ENCODE assay signal across 13 cellular contexts in genomic region chr5:154278908-154279307, GRCh38.
DNase-seq lines count a peak whose midpoint lies in the region; ATAC-seq, FAIRE-seq and TF ChIP-seq lines count a peak whose summit lies in the region.
"Had no signal": no experiment of that assay in that cellular context is flagged by ENCODE, and none has a peak within 500 bp of the region (broad histone marks: within the 10 kb centered on the region; RNA-seq: fewer than 3 reads in every experiment).

No MANE protein-coding gene starts in this region.

- DNase-seq in EL: peak; percentile 18
- no peak for DNase-seq in NOMO-1 treated with dmso at 0.1 percent for 144 hours (lab: John Stamatoyannopoulos, UW; ENCODE audit: unreplicated experiment)
- no peak for DNase-seq in activated gamma-delta T cell treated with Interleukin-2 at 50 U/mL for 16 hours
- DNase-seq in endothelial cell (ENCODE audit: low spot score): no peak
- DNase-seq in H54 (ENCODE audit: insufficient read length, low spot score): no peak
- DNase-seq: activated CD8-positive, alpha-beta memory T cell treated with anti-CD3 and anti-CD28 coated beads, Interleukin-2, amount 10 ng/mL, durations not matched to agents 7 days and 5 days; MV-4-11; NCI-H510A had no signal

- ATAC-seq in GM19328 (IDR thresholded peaks at IDR 0.05; ENCODE audit: unreplicated experiment) (peak; percentile 63), HG02759 (IDR thresholded peaks at IDR 0.05; ENCODE audit: unreplicated experiment) (peak; percentile 70), HG03439 (IDR thresholded peaks at IDR 0.05; ENCODE audit: unreplicated experiment) (peak; percentile 55)
- ATAC-seq: A549; activated CD8-positive, alpha-beta memory T cell treated with anti-CD3 and anti-CD28 coated beads, Interleukin-2, amount 10 ng/mL, durations not matched to agents 7 days and 5 days had no signal

- H3K27ac Mint-ChIP-seq in endothelial cell (ENCODE audit: unreplicated experiment): no peak overlapping the region
- H3K27ac Mint-ChIP-seq: activated CD8-positive, alpha-beta memory T cell treated with anti-CD3 and anti-CD28 coated beads, Interleukin-2, amount 10 ng/mL, durations not matched to agents 7 days and 5 days had no signal

- no peaks in the 10 kb centered on the region for H3K27me3 Mint-ChIP-seq in endothelial cell (ENCODE audit: unreplicated experiment)
- H3K27me3 Mint-ChIP-seq: activated CD8-positive, alpha-beta memory T cell treated with anti-CD3 and anti-CD28 coated beads, Interleukin-2, amount 10 ng/mL, durations not matched to agents 7 days and 5 days had no signal

- H3K4me1 Mint-ChIP-seq in endothelial cell (ENCODE audit: unreplicated experiment): no peaks in the 10 kb centered on the region

- FAIRE-seq in H54 (lab: Jason Lieb, UNC): no peak
- FAIRE-seq: A549, GM12892 had no signal

- no peak overlapping the region for H3K4me3 Mint-ChIP-seq in endothelial cell (ENCODE audit: unreplicated experiment)
- H3K4me3 Mint-ChIP-seq: activated CD8-positive, alpha-beta memory T cell treated with anti-CD3 and anti-CD28 coated beads, Interleukin-2, amount 10 ng/mL, durations not matched to agents 7 days and 5 days had no signal

- no peak for TF ChIP-seq POLR2A in H54 (IDR thresholded peaks at IDR 0.05; ENCODE audit: low read depth, low read length)

- TF ChIP-seq CTCF in endothelial cell (IDR thresholded peaks at IDR 0.05; ENCODE audit: unreplicated experiment): no peak

- H3K9me3 Mint-ChIP-seq in endothelial cell (ENCODE audit: unreplicated experiment): no peaks in the 10 kb centered on the region

- H3K36me3 Mint-ChIP-seq in endothelial cell (ENCODE audit: low read depth, unreplicated experiment): no peaks in the 10 kb centered on the region
